15 cellular contexts compared by ENCODE assay signal in the genomic region with DNA sequence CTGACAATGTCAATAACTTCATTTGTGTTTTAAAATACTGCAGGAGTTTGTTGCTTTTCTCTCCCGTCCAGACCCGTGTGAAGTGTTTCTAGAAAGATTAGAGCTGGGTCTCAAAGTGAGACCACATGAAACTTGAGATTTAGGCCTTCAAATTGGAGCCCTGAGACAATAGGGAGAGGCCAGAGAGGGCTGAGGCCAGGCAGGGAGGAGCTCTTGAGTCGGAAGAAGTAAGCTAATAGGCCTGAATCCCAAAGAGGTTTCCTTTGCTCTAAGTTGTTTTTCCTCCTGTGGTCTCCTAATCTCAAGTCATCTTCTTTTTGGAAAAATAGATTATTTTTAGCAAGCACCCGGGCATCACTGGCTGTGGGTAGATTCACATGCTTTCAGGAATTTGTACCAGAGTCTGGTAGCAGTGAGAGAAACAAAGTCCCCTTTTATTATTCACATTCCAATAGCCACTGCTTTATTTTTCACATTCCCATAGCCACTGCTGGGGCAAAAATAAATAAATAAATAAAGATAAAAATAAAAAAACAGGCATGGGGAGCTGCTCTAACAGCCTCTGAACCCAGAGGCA. TPM values are rescaled to one million over a fixed set of nuclear protein-coding genes. Genes with fewer than 3 reads are reported as not detected.
A peak's percentile ranks its signal among the peaks of the same experiment; 100 is the strongest.
DNase-seq lines count a peak whose midpoint lies in the region; ATAC-seq and FAIRE-seq lines count a peak whose summit lies in the region.
"Had no signal": no experiment of that assay in that cellular context is flagged by ENCODE, and none has a peak within 500 bp of the region (broad histone marks: within the 10 kb centered on the region; RNA-seq: fewer than 3 reads in every experiment).

No MANE protein-coding gene starts in this region.

- no peaks in the 10 kb centered on the region for H3K27me3 Mint-ChIP-seq in activated T-helper 1 cell treated with anti-CD3 and anti-CD28 coated beads, Interleukin-12 subunit alpha, Interleukin-12 subunit beta, Interleukin-2, Interleukin-4 antibody, amounts not matched to agents 30 ng/mL and 10 ng/mL and 1 ng/mL, durations not matched to agents 14 hours and 24 hours and 36 hours (ENCODE audit: insufficient read depth)
- H3K27me3 Mint-ChIP-seq: dendritic cell treated with granulocyte-macrophage colony-stimulating factor and Interleukin-4, amounts not matched to agents 40 ng/mL and 50 ng/mL, for 4 days had no signal

- peak; percentile 24 for FAIRE-seq in GM18507 (lab: Jason Lieb, UNC)
- FAIRE-seq: islet of Langerhans had no signal

- peak overlapping the region; percentile 86 for H3K27ac Mint-ChIP-seq in activated T-helper 1 cell treated with anti-CD3 and anti-CD28 coated beads, Interleukin-12 subunit alpha, Interleukin-12 subunit beta, Interleukin-2, Interleukin-4 antibody, amounts not matched to agents 30 ng/mL and 10 ng/mL and 1 ng/mL, durations not matched to agents 14 hours and 24 hours and 36 hours
- H3K27ac Mint-ChIP-seq: dendritic cell treated with granulocyte-macrophage colony-stimulating factor and Interleukin-4, amounts not matched to agents 40 ng/mL and 50 ng/mL, for 4 days had no signal

- in situ Hi-C loops in HAP-1 (cut with MboI; ENCODE audit: low sequenced_read_pairs) = no loop called here

- H3K4me1 Mint-ChIP-seq in activated T-helper 1 cell treated with anti-CD3 and anti-CD28 coated beads, Interleukin-12 subunit alpha, Interleukin-12 subunit beta, Interleukin-2, Interleukin-4 antibody, amounts not matched to agents 30 ng/mL and 10 ng/mL and 1 ng/mL, durations not matched to agents 14 hours and 24 hours and 36 hours (ENCODE audit: low read depth) = peaks cover 55% of the 10 kb centered on the region

- no peaks in the 10 kb centered on the region for H3K9me3 Mint-ChIP-seq in activated T-helper 1 cell treated with anti-CD3 and anti-CD28 coated beads, Interleukin-12 subunit alpha, Interleukin-12 subunit beta, Interleukin-2, Interleukin-4 antibody, amounts not matched to agents 30 ng/mL and 10 ng/mL and 1 ng/mL, durations not matched to agents 14 hours and 24 hours and 36 hours
- H3K9me3 Mint-ChIP-seq: dendritic cell treated with granulocyte-macrophage colony-stimulating factor and Interleukin-4, amounts not matched to agents 40 ng/mL and 50 ng/mL, for 4 days; neural crest cell had no signal

- no peaks in the 10 kb centered on the region for H3K27me3 ChIP-seq in HAP-1 (ENCODE audit: low read depth)
- H3K27me3 ChIP-seq: BE2C had no signal

- no peak overlapping the region for H3K4me3 ChIP-seq in HAP-1

- H3K4me3 Mint-ChIP-seq in activated T-helper 1 cell treated with anti-CD3 and anti-CD28 coated beads, Interleukin-12 subunit alpha, Interleukin-12 subunit beta, Interleukin-2, Interleukin-4 antibody, amounts not matched to agents 30 ng/mL and 10 ng/mL and 1 ng/mL, durations not matched to agents 14 hours and 24 hours and 36 hours = no peak overlapping the region
- H3K4me3 Mint-ChIP-seq: dendritic cell treated with granulocyte-macrophage colony-stimulating factor and Interleukin-4, amounts not matched to agents 40 ng/mL and 50 ng/mL, for 4 days; neural crest cell had no signal

- H3K4me1 ChIP-seq in HAP-1 = peaks cover 5% of the 10 kb centered on the region; the same call in 1 of the 2 replicates
- H3K4me1 ChIP-seq: BE2C had no signal

- intact Hi-C loops in activated T-helper 1 cell treated with anti-CD3 and anti-CD28 coated beads, Interleukin-12 subunit alpha, Interleukin-12 subunit beta, Interleukin-2, Interleukin-4 antibody, amounts not matched to agents 30 ng/mL and 10 ng/mL and 1 ng/mL, durations not matched to agents 14 hours and 24 hours and 36 hours (cut with micrococcal nuclease) = loop anchor here (1.0 to 5.0 kb wide), 2 partner anchors 154 to 260 kb away; partner anchors contain the start of gene KLHDC9

- H3K36me3 Mint-ChIP-seq in activated T-helper 1 cell treated with anti-CD3 and anti-CD28 coated beads, Interleukin-12 subunit alpha, Interleukin-12 subunit beta, Interleukin-2, Interleukin-4 antibody, amounts not matched to agents 30 ng/mL and 10 ng/mL and 1 ng/mL, durations not matched to agents 14 hours and 24 hours and 36 hours (ENCODE audit: low read depth) = no peaks in the 10 kb centered on the region

- H3K36me3 ChIP-seq in HAP-1 (replicated peaks) = no peaks in the 10 kb centered on the region
- H3K36me3 ChIP-seq: BE2C had no signal

- ATAC-seq in GM19324 (IDR thresholded peaks at IDR 0.05; ENCODE audit: low FRiP score, unreplicated experiment) = no peak

- peak; percentile 29 for DNase-seq in A172 (ENCODE audit: low spot score)
- DNase-seq in GM18507 (ENCODE audit: extremely low spot score, insufficient read length, low read depth) = no peak
- no peak for DNase-seq in activated T-helper 1 cell treated with anti-CD3 and anti-CD28 coated beads, Interleukin-12 subunit alpha, Interleukin-12 subunit beta, Interleukin-2, Interleukin-4 antibody, amounts not matched to agents 30 ng/mL and 10 ng/mL and 1 ng/mL, durations not matched to agents 14 hours and 24 hours and 36 hours (ENCODE audit: low spot score)
- DNase-seq in myocyte (ENCODE audit: low read depth) = peak; percentile 22
- DNase-seq in HAP-1 (ENCODE audit: low spot score in 2 of 2) = no peak
- no peak for DNase-seq in DMS153 treated with DMSO at 0.1 percent for 48 hours (lab: John Stamatoyannopoulos, UW; ENCODE audit: unreplicated experiment)
- DNase-seq in D341Med (ENCODE audit: low spot score) = no peak
- DNase-seq: NCI-H1417 treated with DMSO at 0.1 percent for 48 hours, NCI-H524 had no signal

- no peaks in the 10 kb centered on the region for H3K9me3 ChIP-seq in HAP-1
- H3K9me3 ChIP-seq: BE2C had no signal

RNA-seq across cellular contexts. Expression of gene CD244, which starts 25.6 kb away (rescaled TPM):
- total RNA-seq in A172 (2014; rRNA removed; shearing (Covaris generic)) = not detected in 2 replicates
- 0.13 TPM in 1 of 2 replicates, not detected in the other for total RNA-seq in activated T-helper 1 cell treated with anti-CD3 and anti-CD28 coated beads, Interleukin-12 subunit alpha, Interleukin-12 subunit beta, Interleukin-2, Interleukin-4 antibody, amounts not matched to agents 30 ng/mL and 10 ng/mL and 1 ng/mL, durations not matched to agents 14 hours and 24 hours and 36 hours
- total RNA-seq in myocyte = not detected in 2 replicates
- polyA plus RNA-seq in myocyte (2012) = 0.03 TPM
- total RNA-seq: fibroblast of villous mesenchyme, neural crest cell had no signal

RNA-seq across cellular contexts. Expression of gene LY9, which starts 41.1 kb away (rescaled TPM):
- not detected in 2 replicates for total RNA-seq in A172 (2014; rRNA removed; shearing (Covaris generic))
- 0.49 and 0.71 TPM in 2 replicates for total RNA-seq in activated T-helper 1 cell treated with anti-CD3 and anti-CD28 coated beads, Interleukin-12 subunit alpha, Interleukin-12 subunit beta, Interleukin-2, Interleukin-4 antibody, amounts not matched to agents 30 ng/mL and 10 ng/mL and 1 ng/mL, durations not matched to agents 14 hours and 24 hours and 36 hours
- not detected in 2 replicates for total RNA-seq in myocyte
- not detected for polyA plus RNA-seq in myocyte (2012)
- total RNA-seq: fibroblast of villous mesenchyme, neural crest cell had no signal

RNA-seq across cellular contexts. Expression of gene ITLN1, which starts 47.9 kb away (rescaled TPM):
- not detected in 2 replicates for total RNA-seq in A172 (2014; rRNA removed; shearing (Covaris generic))
- total RNA-seq in activated T-helper 1 cell treated with anti-CD3 and anti-CD28 coated beads, Interleukin-12 subunit alpha, Interleukin-12 subunit beta, Interleukin-2, Interleukin-4 antibody, amounts not matched to agents 30 ng/mL and 10 ng/mL and 1 ng/mL, durations not matched to agents 14 hours and 24 hours and 36 hours = not detected in 2 replicates
- not detected in 2 replicates for total RNA-seq in myocyte
- polyA plus RNA-seq in myocyte (2012) = not detected
- total RNA-seq: fibroblast of villous mesenchyme, neural crest cell had no signal

Comparison
In these comparisons a context has a peak if more than half of its experiments do, and no peak if none do; other contexts are left out.
1. DNase-seq: peak in A172 (single experiment) and myocyte (single experiment); none in GM18507 (single experiment), activated T-helper 1 cell treated with anti-CD3 and anti-CD28 coated beads, Interleukin-12 subunit alpha, Interleukin-12 subunit beta, Interleukin-2, Interleukin-4 antibody, amounts not matched to agents 30 ng/mL and 10 ng/mL and 1 ng/mL, durations not matched to agents 14 hours and 24 hours and 36 hours (single experiment), HAP-1 (0 of 2), DMS153 treated with DMSO at 0.1 percent for 48 hours (single experiment) and D341Med (single experiment).